ENCODE assay signal across 17 cellular contexts in genomic region chr1:118012725-118013124, GRCh38.
"Had no signal": no experiment of that assay in that cellular context is flagged by ENCODE, and none has a peak within 500 bp of the region (broad histone marks: within the 10 kb centered on the region; RNA-seq: fewer than 3 reads in every experiment).

No MANE protein-coding gene starts in this region.

- H3K36me3 ChIP-seq: esophagus muscularis mucosa, gastrocnemius medialis, left ventricle myocardium inferior, lower lobe of right lung, ovary, right atrium auricular region, tibial artery, upper lobe of left lung, vagina had no signal

- DNase-seq: effector memory CD4-positive, alpha-beta T cell; gastrocnemius medialis; islet precursor cell; left ventricle myocardium inferior; lower lobe of right lung; natural killer cell; ovary; stimulated activated CD4-positive, alpha-beta T cell treated with anti-CD3 and anti-CD28 coated beads, Interleukin-12 subunit alpha, Interleukin-12 subunit beta, amount 100 ng/mL, for 4 hours; stimulated activated naive CD8-positive, alpha-beta T cell treated with anti-CD3 and anti-CD28 coated beads, Interleukin-15, Interleukin-2, amounts not matched to agents 100 U/mL and 50 U/mL, for 24 hours; tibial artery; upper lobe of left lung had no signal

- H3K4me1 ChIP-seq: esophagus muscularis mucosa, gastrocnemius medialis, left ventricle myocardium inferior, lower lobe of right lung, right atrium auricular region, tibial artery, upper lobe of left lung, vagina had no signal

- FAIRE-seq: endometrium, small intestine had no signal

- H3K9me3 ChIP-seq: esophagus muscularis mucosa, gastrocnemius medialis, left ventricle myocardium inferior, lower lobe of right lung, ovary, right atrium auricular region, tibial artery, upper lobe of left lung, vagina had no signal

- ATAC-seq: gastrocnemius medialis; lower lobe of right lung; natural killer cell; stimulated activated naive CD8-positive, alpha-beta T cell treated with anti-CD3 and anti-CD28 coated beads, Interleukin-15, Interleukin-2, amounts not matched to agents 100 U/mL and 50 U/mL, for 24 hours had no signal

- H3K4me3 ChIP-seq: esophagus muscularis mucosa, gastrocnemius medialis, left ventricle myocardium inferior, lower lobe of right lung, ovary, right atrium auricular region, tibial artery, upper lobe of left lung, vagina had no signal

- H3K27ac ChIP-seq: epithelial cell of prostate, esophagus muscularis mucosa, gastrocnemius medialis, left ventricle myocardium inferior, lower lobe of right lung, ovary, right atrium auricular region, tibial artery, upper lobe of left lung, vagina had no signal
